Comparison of ENCODE assay signal across 8 cellular contexts in genomic region chrX:55716937-55717336, GRCh38. TPM values are rescaled to one million over a fixed set of nuclear protein-coding genes. Genes with fewer than 3 reads are reported as not detected.
DNase-seq lines count a peak whose midpoint lies in the region; ATAC-seq, FAIRE-seq and TF ChIP-seq lines count a peak whose summit lies in the region.

No MANE protein-coding gene starts in this region.

- CTCF ChIA-PET in SK-N-SH (lab: Yijun Ruan, JAX), result interaction anchor here (1.0 to 1.3 kb wide), 3 partner anchors 21 to 265 kb away, joined by 3 to 5 read pairs (median 5); partner anchors contain the start of genes MAGEH1 and USP51

- POLR2A ChIA-PET in SK-N-SH (lab: Yijun Ruan, JAX), result interaction anchor here (0.8 kb wide), 1 partner anchor 229 kb away, joined by 3 read pairs; no protein-coding TSS in a partner anchor

- H3K9ac ChIP-seq in SK-N-SH (peak overlapping the region; percentile 20; the same call in 1 of the 2 replicates), iPS-20b (ENCODE audit: low read depth, low read length) (no peak overlapping the region), stomach smooth muscle (ENCODE audit: low read length in 2 of 2) (peak overlapping the region in 1 of 2 donors; percentile 55)

- no peaks in the 10 kb centered on the region for H3F3A ChIP-seq in SK-N-SH (replicated peaks; ENCODE audit: insufficient read depth)

- H3K9me3 Mint-ChIP-seq in activated T-helper 1 cell treated with anti-CD3 and anti-CD28 coated beads, Interleukin-12 subunit alpha, Interleukin-12 subunit beta, Interleukin-2, Interleukin-4 antibody, amounts not matched to agents 30 ng/mL and 10 ng/mL and 1 ng/mL, durations not matched to agents 14 hours and 24 hours and 36 hours, result peaks cover 6% of the 10 kb centered on the region

- WGBS in SK-N-SH (ENCODE audit: low lambda C conversion rate), result 4% methylated on average over 3 of the region's 3 CpGs
- WGBS in small intestine, 3 donors, result 34 to 69% (median 53%) methylated on average over 3 of the region's 3 CpGs

- no peaks in the 10 kb centered on the region for H3K79me2 ChIP-seq in SK-N-SH (ENCODE audit: insufficient read depth)

- H3K36me3 ChIP-seq in SK-N-SH (replicated peaks in 1 of 2; ENCODE audit: control insufficient read depth in 1 of 2, insufficient read depth in 2 of 2, low read length in 1 of 2) (peaks cover 7 to 8% of the 10 kb centered on the region in 2 experiments), iPS-20b (ENCODE audit: insufficient read depth, low read depth, low read length) (peaks cover 19% of the 10 kb centered on the region), stomach smooth muscle (ENCODE audit: control insufficient read depth in 2 of 2, insufficient read depth in 2 of 2, low read length in 2 of 2) (peaks cover 0 to 8% of the 10 kb centered on the region in 2 donors), small intestine (ENCODE audit: control insufficient read depth in 2 of 2, insufficient read depth in 2 of 2, low read length in 2 of 2) (peaks cover 0 to 3% of the 10 kb centered on the region in 2 donors)

- peaks cover 27% of the 10 kb centered on the region for H3K4me1 Mint-ChIP-seq in activated T-helper 1 cell treated with anti-CD3 and anti-CD28 coated beads, Interleukin-12 subunit alpha, Interleukin-12 subunit beta, Interleukin-2, Interleukin-4 antibody, amounts not matched to agents 30 ng/mL and 10 ng/mL and 1 ng/mL, durations not matched to agents 14 hours and 24 hours and 36 hours (ENCODE audit: low read depth)

- peak overlapping the region; percentile 39 to 72 for H3K27ac ChIP-seq in SK-N-SH (ENCODE audit: low read depth in 2 of 2, low read length in 1 of 2)
- H3K27ac ChIP-seq in iPS-20b (ENCODE audit: low read length), result no peak overlapping the region
- H3K27ac ChIP-seq in stomach smooth muscle (ENCODE audit: low read length), result peak overlapping the region; percentile 25
- H3K27ac ChIP-seq in small intestine (ENCODE audit: low read depth in 1 of 2, low read length in 1 of 2), result peak overlapping the region in 1 of 2 donors; percentile 44

- H4K20me1 ChIP-seq in SK-N-SH (ENCODE audit: insufficient read depth), result no peaks in the 10 kb centered on the region

- peak overlapping the region; percentile 30 to 74; a peak in 3 of 4 replicates for H3K4me3 ChIP-seq in SK-N-SH (ENCODE audit: low read depth in 2 of 2, low read length in 1 of 2)
- peak overlapping the region; percentile 83; the same call in 1 of the 2 replicates for H3K4me3 ChIP-seq in iPS-20b (ENCODE audit: low read length)
- peak overlapping the region; percentile 81 to 92 for H3K4me3 ChIP-seq in stomach smooth muscle (ENCODE audit: low read length in 2 of 2)
- no peak overlapping the region for H3K4me3 ChIP-seq in small intestine (ENCODE audit: low read depth in 1 of 2, low read length in 2 of 2)

- H3K4me2 ChIP-seq in SK-N-SH, result peak overlapping the region; percentile 81; the same call in 1 of the 2 replicates

- TF ChIP-seq CTCF in SK-N-SH (IDR thresholded peaks at IDR 0.05), result no peak

- H3K36me3 Mint-ChIP-seq in activated T-helper 1 cell treated with anti-CD3 and anti-CD28 coated beads, Interleukin-12 subunit alpha, Interleukin-12 subunit beta, Interleukin-2, Interleukin-4 antibody, amounts not matched to agents 30 ng/mL and 10 ng/mL and 1 ng/mL, durations not matched to agents 14 hours and 24 hours and 36 hours (ENCODE audit: low read depth), result peaks cover 7% of the 10 kb centered on the region

- H3K4me1 ChIP-seq in SK-N-SH (ENCODE audit: control insufficient read depth in 1 of 2, insufficient read depth in 2 of 2, low read depth in 1 of 2, low read length in 1 of 2) (no peaks in the 10 kb centered on the region; a peak in 2 of 4 replicates), iPS-20b (ENCODE audit: insufficient read depth, low read length) (no peaks in the 10 kb centered on the region; the same call in 1 of the 2 replicates), stomach smooth muscle (ENCODE audit: control insufficient read depth, insufficient read depth, low read length) (no peaks in the 10 kb centered on the region), small intestine (ENCODE audit: control insufficient read depth in 2 of 2, insufficient read depth in 1 of 2, low read depth in 1 of 2, low read length in 1 of 2) (peaks cover 0 to 6% of the 10 kb centered on the region in 2 donors)

- DNase-seq in SK-N-SH (no peak), DMS 273 (lab: John Stamatoyannopoulos, UW; ENCODE audit: unreplicated experiment) (no peak), small intestine (no peak), cerebellar nuclear complex (lab: John Stamatoyannopoulos, UW) (no peak)
- DNase-seq in activated T-helper 1 cell treated with anti-CD3 and anti-CD28 coated beads, Interleukin-12 subunit alpha, Interleukin-12 subunit beta, Interleukin-2, Interleukin-4 antibody, amounts not matched to agents 30 ng/mL and 10 ng/mL and 1 ng/mL, durations not matched to agents 14 hours and 24 hours and 36 hours (ENCODE audit: low spot score), result no peak

- H3K9me2 ChIP-seq in SK-N-SH, result no peaks in the 10 kb centered on the region

- peak overlapping the region; percentile 89 for H3K4me3 Mint-ChIP-seq in activated T-helper 1 cell treated with anti-CD3 and anti-CD28 coated beads, Interleukin-12 subunit alpha, Interleukin-12 subunit beta, Interleukin-2, Interleukin-4 antibody, amounts not matched to agents 30 ng/mL and 10 ng/mL and 1 ng/mL, durations not matched to agents 14 hours and 24 hours and 36 hours

- no peaks in the 10 kb centered on the region for H3K27me3 Mint-ChIP-seq in activated T-helper 1 cell treated with anti-CD3 and anti-CD28 coated beads, Interleukin-12 subunit alpha, Interleukin-12 subunit beta, Interleukin-2, Interleukin-4 antibody, amounts not matched to agents 30 ng/mL and 10 ng/mL and 1 ng/mL, durations not matched to agents 14 hours and 24 hours and 36 hours (ENCODE audit: insufficient read depth)

- TF ChIP-seq RAD21 in SK-N-SH (IDR thresholded peaks at IDR 0.05; ENCODE audit: low read length), result no peak

- H3K27me3 ChIP-seq in SK-N-SH (ENCODE audit: insufficient read depth), result no peaks in the 10 kb centered on the region
- no peaks in the 10 kb centered on the region for H3K27me3 ChIP-seq in iPS-20b (ENCODE audit: insufficient read depth, low read length)
- peaks cover 0 to 2% of the 10 kb centered on the region in 2 donors for H3K27me3 ChIP-seq in stomach smooth muscle (ENCODE audit: control insufficient read depth in 1 of 2, insufficient read depth in 2 of 2, low read length in 2 of 2)
- no peaks in the 10 kb centered on the region for H3K27me3 ChIP-seq in small intestine (ENCODE audit: control insufficient read depth in 2 of 2, insufficient read depth in 2 of 2, low read length in 2 of 2)

- peak overlapping the region; percentile 73 for H3K27ac Mint-ChIP-seq in activated T-helper 1 cell treated with anti-CD3 and anti-CD28 coated beads, Interleukin-12 subunit alpha, Interleukin-12 subunit beta, Interleukin-2, Interleukin-4 antibody, amounts not matched to agents 30 ng/mL and 10 ng/mL and 1 ng/mL, durations not matched to agents 14 hours and 24 hours and 36 hours

- TF ChIP-seq EP300 in SK-N-SH (IDR thresholded peaks at IDR 0.05; ENCODE audit: borderline replicate concordance in 1 of 2, low read depth in 1 of 2, low read length in 1 of 2), result no peak

- H3K9me3 ChIP-seq in SK-N-SH (no peaks in the 10 kb centered on the region), iPS-20b (ENCODE audit: insufficient read depth, low read depth, low read length) (peaks cover 9% of the 10 kb centered on the region; the same call in 1 of the 2 replicates), stomach smooth muscle (ENCODE audit: control insufficient read depth in 2 of 2, low read length in 2 of 2) (no peaks in the 10 kb centered on the region), small intestine (ENCODE audit: control insufficient read depth, low read depth) (no peaks in the 10 kb centered on the region)

- no peak for FAIRE-seq in small intestine (lab: Jason Lieb, UNC)

- H2AFZ ChIP-seq in SK-N-SH (ENCODE audit: low read depth), result peak overlapping the region; percentile 52

- intact Hi-C loops in activated T-helper 1 cell treated with anti-CD3 and anti-CD28 coated beads, Interleukin-12 subunit alpha, Interleukin-12 subunit beta, Interleukin-2, Interleukin-4 antibody, amounts not matched to agents 30 ng/mL and 10 ng/mL and 1 ng/mL, durations not matched to agents 14 hours and 24 hours and 36 hours (cut with micrococcal nuclease), result loop anchor here (1.0 to 5.0 kb wide), 9 partner anchors 191 to 1535 kb away; partner anchors contain the start of genes APEX2, FAM120C, KLF8 and TSR2

- ATAC-seq in SK-N-SH treated with all-trans-retinoic acid at 6 μM for 48 hours, result no peak

TF ChIP-seq in SK-N-SH, 30 proteins besides CTCF, POLR2A, EP300 and RAD21:
- TF ChIP-seq FOXM1 (IDR thresholded peaks at IDR 0.05; ENCODE audit: low read depth) (no peak), ELF1 (IDR thresholded peaks at IDR 0.05) (no peak)

TF ChIP-seq in SK-N-SH treated with all-trans-retinoic acid at 6 μM for 48 hours, 23 proteins besides CTCF, POLR2A, EP300 and RAD21 (continues in another document):
- TF ChIP-seq TCF4 (CRISPR knock-in tag; IDR thresholded peaks at IDR 0.05; ENCODE audit: borderline replicate concordance) (no peak), ZFP3 (CRISPR knock-in tag; IDR thresholded peaks at IDR 0.05) (no peak), ZNF70 (CRISPR knock-in tag; IDR thresholded peaks at IDR 0.05) (no peak), CSDC2 (CRISPR knock-in tag; IDR thresholded peaks at IDR 0.05) (no peak), OSR1 (CRISPR knock-in tag; IDR thresholded peaks at IDR 0.05) (no peak), ZFP30 (CRISPR knock-in tag; IDR thresholded peaks at IDR 0.05) (no peak), ZNF565 (CRISPR knock-in tag; conservative IDR thresholded peaks at IDR 0.05; ENCODE audit: low read depth) (no peak), RARB (CRISPR knock-in tag; IDR thresholded peaks at IDR 0.05) (no peak)

RNA-seq across cellular contexts. Expression of gene RRAGB, which starts 0.6 kb away (rescaled TPM):
- polyA plus RNA-seq in SK-N-SH (2012; rRNA removed) (13.1 and 23.1 TPM in 2 replicates), small intestine (10 to 100 TPM in 2 of 3 donors, 1 to 10 TPM in 1; 7.6 to 17.0 (median 11.3) TPM)
- polyA plus RNA-seq in SK-N-SH (2012; cell fraction: cytosol; rRNA removed), result 12.7 and 13.1 TPM in 2 replicates
- polyA plus RNA-seq in SK-N-SH (2012; cell fraction: nucleus; rRNA removed), result 35.8 and 85.7 TPM in 2 replicates
- 4.4 and 6.1 TPM in 2 replicates for total RNA-seq in activated T-helper 1 cell treated with anti-CD3 and anti-CD28 coated beads, Interleukin-12 subunit alpha, Interleukin-12 subunit beta, Interleukin-2, Interleukin-4 antibody, amounts not matched to agents 30 ng/mL and 10 ng/mL and 1 ng/mL, durations not matched to agents 14 hours and 24 hours and 36 hours

Comparison
In these comparisons a context has a peak if more than half of its experiments do, and no peak if none do; other contexts are left out.
1. H3K4me3 ChIP-seq: peak in SK-N-SH (2 of 2), iPS-20b (single experiment) and stomach smooth muscle (2 of 2); none in small intestine (0 of 2).